15 cellular contexts compared by ENCODE assay signal in the genomic region with DNA sequence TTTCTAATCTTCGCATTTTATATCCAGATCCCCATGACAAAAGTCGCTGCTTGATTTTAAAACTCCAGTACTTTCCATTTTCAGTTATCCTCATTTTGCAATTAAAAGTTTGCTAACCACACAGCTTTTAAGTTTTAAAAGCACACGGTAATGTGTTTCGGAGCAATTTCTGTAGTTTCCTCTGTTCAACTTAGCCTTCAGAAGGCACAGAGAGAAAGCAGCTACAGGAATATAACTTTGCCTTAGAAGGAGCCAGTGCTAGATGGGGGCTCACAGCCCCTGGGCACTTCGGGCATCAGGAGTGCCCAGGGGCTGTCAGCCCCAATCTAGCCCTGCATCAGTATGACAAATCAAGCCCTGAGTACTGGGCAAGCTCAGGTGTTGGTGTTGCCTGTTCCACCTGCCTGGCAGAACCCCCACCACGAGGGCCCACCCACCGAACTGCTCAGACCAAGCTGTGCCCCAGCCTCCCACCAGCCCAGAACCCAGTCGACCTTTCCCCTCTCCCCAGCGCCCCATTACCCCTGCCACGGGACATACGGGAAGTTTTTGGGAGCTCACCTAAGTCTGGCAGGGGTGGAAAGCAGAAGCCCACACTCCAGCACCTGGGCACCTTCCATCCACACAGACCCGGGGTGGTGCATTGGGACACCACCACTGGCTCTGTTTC. TPM values are rescaled to one million over a fixed set of nuclear protein-coding genes. Genes with fewer than 3 reads are reported as not detected.
A peak's percentile ranks its signal among the peaks of the same experiment; 100 is the strongest.
DNase-seq lines count a peak whose midpoint lies in the region; ATAC-seq and TF ChIP-seq lines count a peak whose summit lies in the region.
"Had no signal": no experiment of that assay in that cellular context is flagged by ENCODE, and none has a peak within 500 bp of the region (broad histone marks: within the 10 kb centered on the region; RNA-seq: fewer than 3 reads in every experiment).

No MANE protein-coding gene starts in this region.

- H3K36me3 ChIP-seq in SK-N-SH (replicated peaks in 1 of 2; ENCODE audit: control insufficient read depth in 1 of 2, insufficient read depth in 2 of 2, low read length in 1 of 2): no peaks in the 10 kb centered on the region
- H3K36me3 ChIP-seq: HAP-1 had no signal

- CTCF ChIA-PET in activated CD8-positive, alpha-beta T cell treated with anti-CD3 and anti-CD28 coated beads, Interleukin-2, amount 10 ng/mL, durations not matched to agents 7 days and 5 days (lab: Charles Lee): interaction anchor here (0.6 to 3.2 kb wide), 9 partner anchors 8 to 92 kb away, joined by 3 to 19 read pairs (median 4); no protein-coding TSS in a partner anchor
- CTCF ChIA-PET in SK-N-SH (lab: Yijun Ruan, JAX): no interaction called here

- TF ChIP-seq RAD21 in SK-N-SH (IDR thresholded peaks at IDR 0.05; ENCODE audit: low read length): no peak

- no peak for ATAC-seq in stimulated activated naive CD8-positive, alpha-beta T cell treated with anti-CD3 and anti-CD28 coated beads, Interleukin-15, Interleukin-2, amounts not matched to agents 100 U/mL and 50 U/mL, for 24 hours
- peak; percentile 41 for ATAC-seq in activated CD8-positive, alpha-beta T cell treated with anti-CD3 and anti-CD28 coated beads, Interleukin-2, amount 10 ng/mL, durations not matched to agents 7 days and 5 days
- ATAC-seq in memory B cell (ENCODE audit: low read depth) (no peak), HG03565 (IDR thresholded peaks at IDR 0.05; ENCODE audit: unreplicated experiment) (no peak)

- TF ChIP-seq CTCF in GM20000 (IDR thresholded peaks at IDR 0.05; ENCODE audit: extremely low read depth, missing control alignments) (no peak), SK-N-SH (IDR thresholded peaks at IDR 0.05) (no peak)

- no peak overlapping the region for H2AFZ ChIP-seq in SK-N-SH (ENCODE audit: low read depth)

- H3K27ac ChIP-seq in SK-N-SH (ENCODE audit: low read depth in 2 of 2, low read length in 1 of 2): no peak overlapping the region

- H3K4me3 ChIP-seq in SK-N-SH (ENCODE audit: low read depth in 2 of 2, low read length in 1 of 2): no peak overlapping the region
- H3K4me3 ChIP-seq: HAP-1 had no signal

- H3K9me3 Mint-ChIP-seq in stimulated activated naive CD8-positive, alpha-beta T cell treated with anti-CD3 and anti-CD28 coated beads, Interleukin-15, Interleukin-2, amounts not matched to agents 100 ng/mL and 50 ng/mL, for 24 hours: no peaks in the 10 kb centered on the region
- peaks cover 14% of the 10 kb centered on the region for H3K9me3 Mint-ChIP-seq in activated CD8-positive, alpha-beta T cell treated with anti-CD3 and anti-CD28 coated beads, Interleukin-2, amount 10 ng/mL, durations not matched to agents 7 days and 5 days (ENCODE audit: insufficient read depth)
- peaks cover 8% of the 10 kb centered on the region for H3K9me3 Mint-ChIP-seq in memory B cell

- peaks cover under 1% of the 10 kb centered on the region; the same call in 1 of the 2 replicates for H3K27me3 ChIP-seq in SK-N-SH (ENCODE audit: insufficient read depth)

- peaks cover 40% of the 10 kb centered on the region for H3K4me1 Mint-ChIP-seq in stimulated activated naive CD8-positive, alpha-beta T cell treated with anti-CD3 and anti-CD28 coated beads, Interleukin-15, Interleukin-2, amounts not matched to agents 100 ng/mL and 50 ng/mL, for 24 hours (ENCODE audit: low read depth)
- peaks cover 22% of the 10 kb centered on the region for H3K4me1 Mint-ChIP-seq in activated CD8-positive, alpha-beta T cell treated with anti-CD3 and anti-CD28 coated beads, Interleukin-2, amount 10 ng/mL, durations not matched to agents 7 days and 5 days (ENCODE audit: low read depth)
- H3K4me1 Mint-ChIP-seq in memory B cell: peaks cover 14% of the 10 kb centered on the region

- H3K36me3 Mint-ChIP-seq in stimulated activated naive CD8-positive, alpha-beta T cell treated with anti-CD3 and anti-CD28 coated beads, Interleukin-15, Interleukin-2, amounts not matched to agents 100 ng/mL and 50 ng/mL, for 24 hours (ENCODE audit: low read depth): peaks cover 39% of the 10 kb centered on the region
- H3K36me3 Mint-ChIP-seq in activated CD8-positive, alpha-beta T cell treated with anti-CD3 and anti-CD28 coated beads, Interleukin-2, amount 10 ng/mL, durations not matched to agents 7 days and 5 days (ENCODE audit: low read depth): peaks cover 64% of the 10 kb centered on the region
- peaks cover 11% of the 10 kb centered on the region for H3K36me3 Mint-ChIP-seq in memory B cell

- H3K4me2 ChIP-seq in SK-N-SH: no peak overlapping the region

- no peak overlapping the region for H3K9ac ChIP-seq in SK-N-SH

- no peak for TF ChIP-seq EP300 in SK-N-SH (IDR thresholded peaks at IDR 0.05; ENCODE audit: borderline replicate concordance in 1 of 2, low read depth in 1 of 2, low read length in 1 of 2)

- no peaks in the 10 kb centered on the region for H3K9me2 ChIP-seq in SK-N-SH

- 42% methylated on average over 8 of the region's 12 CpGs for WGBS in SK-N-SH (ENCODE audit: low lambda C conversion rate)

- H3K27me3 Mint-ChIP-seq in stimulated activated naive CD8-positive, alpha-beta T cell treated with anti-CD3 and anti-CD28 coated beads, Interleukin-15, Interleukin-2, amounts not matched to agents 100 ng/mL and 50 ng/mL, for 24 hours: no peaks in the 10 kb centered on the region
- no peaks in the 10 kb centered on the region for H3K27me3 Mint-ChIP-seq in activated CD8-positive, alpha-beta T cell treated with anti-CD3 and anti-CD28 coated beads, Interleukin-2, amount 10 ng/mL, durations not matched to agents 7 days and 5 days (ENCODE audit: low read depth)
- no peaks in the 10 kb centered on the region for H3K27me3 Mint-ChIP-seq in memory B cell

- H3K4me3 Mint-ChIP-seq in stimulated activated naive CD8-positive, alpha-beta T cell treated with anti-CD3 and anti-CD28 coated beads, Interleukin-15, Interleukin-2, amounts not matched to agents 100 ng/mL and 50 ng/mL, for 24 hours: peak overlapping the region; percentile 65
- H3K4me3 Mint-ChIP-seq in activated CD8-positive, alpha-beta T cell treated with anti-CD3 and anti-CD28 coated beads, Interleukin-2, amount 10 ng/mL, durations not matched to agents 7 days and 5 days: peak overlapping the region; percentile 73
- H3K4me3 Mint-ChIP-seq in memory B cell: peak overlapping the region; percentile 52

- H3K4me1 ChIP-seq in SK-N-SH (ENCODE audit: control insufficient read depth in 1 of 2, insufficient read depth in 2 of 2, low read depth in 1 of 2, low read length in 1 of 2): no peaks in the 10 kb centered on the region

- POLR2A ChIA-PET in activated CD8-positive, alpha-beta T cell treated with anti-CD3 and anti-CD28 coated beads, Interleukin-2, amount 10 ng/mL, durations not matched to agents 7 days and 5 days (lab: Charles Lee): interaction anchor here (0.6 to 1.0 kb wide), 2 partner anchors 44 to 51 kb away, joined by 3 read pairs; no protein-coding TSS in a partner anchor
- POLR2A ChIA-PET in SK-N-SH (lab: Yijun Ruan, JAX): no interaction called here

- H3F3A ChIP-seq in SK-N-SH (replicated peaks; ENCODE audit: insufficient read depth): no peaks in the 10 kb centered on the region

- DNase-seq in stimulated activated naive CD8-positive, alpha-beta T cell treated with anti-CD3 and anti-CD28 coated beads, Interleukin-15, Interleukin-2, amounts not matched to agents 100 U/mL and 50 U/mL, for 24 hours: no peak
- no peak for DNase-seq in activated CD8-positive, alpha-beta T cell treated with anti-CD3 and anti-CD28 coated beads, Interleukin-2, amount 10 ng/mL, durations not matched to agents 7 days and 5 days
- DNase-seq in memory B cell (ENCODE audit: low spot score in 2 of 2): no peak
- no peak for DNase-seq in GM20000 (ENCODE audit: low spot score)
- DNase-seq in SK-N-SH: no peak
- DNase-seq in NAMALWA (ENCODE audit: low spot score): no peak
- DNase-seq: activated effector memory CD4-positive, alpha-beta T cell treated with Interleukin-2 at 50 U/mL for 16 hours; cortex of kidney; GF-D8; NCI-H1436 treated with DMSO at 0.1 percent for 48 hours; NCI-H2227 treated with DMSO at 0.1 percent for 48 hours; NK-92 treated with Interleukin-12 subunit alpha and Interleukin-12 subunit beta, amount 100 ng/mL, for 24 hours had no signal

- H4K20me1 ChIP-seq in SK-N-SH (ENCODE audit: insufficient read depth): no peaks in the 10 kb centered on the region

- no peaks in the 10 kb centered on the region for H3K79me2 ChIP-seq in SK-N-SH (ENCODE audit: insufficient read depth)

- H3K27ac Mint-ChIP-seq in stimulated activated naive CD8-positive, alpha-beta T cell treated with anti-CD3 and anti-CD28 coated beads, Interleukin-15, Interleukin-2, amounts not matched to agents 100 ng/mL and 50 ng/mL, for 24 hours: peak overlapping the region; percentile 88
- H3K27ac Mint-ChIP-seq in activated CD8-positive, alpha-beta T cell treated with anti-CD3 and anti-CD28 coated beads, Interleukin-2, amount 10 ng/mL, durations not matched to agents 7 days and 5 days: peak overlapping the region; percentile 93
- H3K27ac Mint-ChIP-seq in memory B cell: peak overlapping the region; percentile 72

- H3K9me3 ChIP-seq in SK-N-SH: no peaks in the 10 kb centered on the region

TF ChIP-seq in SK-N-SH, 30 proteins besides CTCF, POLR2A, EP300 and RAD21 (continues in another document):
- TF ChIP-seq RXRA (IDR thresholded peaks at IDR 0.05; ENCODE audit: borderline replicate concordance, low read depth) (no peak), TAF1 (IDR thresholded peaks at IDR 0.05; ENCODE audit: borderline replicate concordance, low read depth, low read length) (no peak), SMC3 (IDR thresholded peaks at IDR 0.05; ENCODE audit: low read depth, low read length) (no peak)
- TF ChIP-seq, protein P1, sequence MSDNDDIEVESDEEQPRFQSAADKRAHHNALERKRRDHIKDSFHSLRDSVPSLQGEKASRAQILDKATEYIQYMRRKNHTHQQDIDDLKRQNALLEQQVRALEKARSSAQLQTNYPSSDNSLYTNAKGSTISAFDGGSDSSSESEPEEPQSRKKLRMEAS (IDR thresholded peaks at IDR 0.05; ENCODE audit: low read depth): no peak
- TF ChIP-seq, protein P2, sequence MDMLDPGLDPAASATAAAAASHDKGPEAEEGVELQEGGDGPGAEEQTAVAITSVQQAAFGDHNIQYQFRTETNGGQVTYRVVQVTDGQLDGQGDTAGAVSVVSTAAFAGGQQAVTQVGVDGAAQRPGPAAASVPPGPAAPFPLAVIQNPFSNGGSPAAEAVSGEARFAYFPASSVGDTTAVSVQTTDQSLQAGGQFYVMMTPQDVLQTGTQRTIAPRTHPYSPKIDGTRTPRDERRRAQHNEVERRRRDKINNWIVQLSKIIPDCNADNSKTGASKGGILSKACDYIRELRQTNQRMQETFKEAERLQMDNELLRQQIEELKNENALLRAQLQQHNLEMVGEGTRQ (IDR thresholded peaks at IDR 0.05; ENCODE audit: borderline replicate concordance, low read depth, low read length): no peak

RNA-seq across cellular contexts. Expression of a gene that starts 47.3 kb away (rescaled TPM):
- total RNA-seq in activated CD8-positive, alpha-beta T cell treated with anti-CD3 and anti-CD28 coated beads, Interleukin-2, amount 10 ng/mL, durations not matched to agents 7 days and 5 days: 10 to 100 TPM; 71.9 to 73.2 TPM
- 3.0 and 3.8 TPM in 2 replicates for polyA plus RNA-seq in SK-N-SH (2012; rRNA removed)
- 2.4 and 3.6 TPM in 2 replicates for polyA plus RNA-seq in SK-N-SH (2012; cell fraction: cytosol; rRNA removed)
- polyA plus RNA-seq in SK-N-SH (2012; cell fraction: nucleus; rRNA removed): 2.2 TPM in 2 replicates
